ENCODE assay signal across 18 cellular contexts in the genomic region with DNA sequence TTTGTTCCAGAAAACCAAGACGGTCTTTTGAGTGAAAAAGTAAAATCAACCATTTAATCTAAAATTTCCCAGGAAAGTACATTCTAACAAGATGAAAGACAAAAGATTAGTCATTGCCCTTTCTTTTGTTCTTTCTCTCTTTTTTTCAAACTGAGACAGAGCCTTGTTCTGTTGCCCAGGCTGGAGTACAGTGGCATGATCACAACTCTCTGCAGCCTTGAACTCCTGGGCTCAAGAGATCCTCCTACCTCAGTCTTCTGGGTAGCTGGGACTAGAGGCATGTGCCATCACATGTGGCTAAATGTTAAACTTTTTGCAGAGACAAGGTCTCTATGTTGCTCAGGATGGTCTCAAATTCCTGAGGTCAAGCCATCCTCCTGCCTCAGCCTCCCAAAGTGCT.
"Had no signal": no experiment of that assay in that cellular context is flagged by ENCODE, and none has a peak within 500 bp of the region (broad histone marks: within the 10 kb centered on the region; RNA-seq: fewer than 3 reads in every experiment).

No MANE protein-coding gene starts in this region.

- H3K36me3 ChIP-seq: SJSA1 had no signal

- H3K4me3 Mint-ChIP-seq: activated CD4-positive, alpha-beta T cell treated with anti-CD3 and anti-CD28 coated beads, Interleukin-2, amount 10 ng/mL, durations not matched to agents 7 days and 5 days; activated CD8-positive, alpha-beta memory T cell treated with anti-CD3 and anti-CD28 coated beads, Interleukin-2, amount 10 ng/mL, durations not matched to agents 7 days and 5 days had no signal

- H3K4me3 ChIP-seq: hepatocyte, left ventricle myocardium inferior, sigmoid colon, SJSA1, thoracic aorta had no signal

- ATAC-seq: activated CD8-positive, alpha-beta memory T cell treated with anti-CD3 and anti-CD28 coated beads, Interleukin-2, amount 10 ng/mL, durations not matched to agents 7 days and 5 days had no signal

- DNase-seq: activated CD4-positive, alpha-beta T cell treated with anti-CD3 and anti-CD28 coated beads, Interleukin-2, amount 10 ng/mL, durations not matched to agents 7 days and 5 days; activated CD8-positive, alpha-beta memory T cell treated with anti-CD3 and anti-CD28 coated beads, Interleukin-2, amount 10 ng/mL, durations not matched to agents 7 days and 5 days; central memory CD4-positive, alpha-beta T cell; effector memory CD4-positive, alpha-beta T cell; kidney; left ventricle myocardium inferior; mesendoderm; sigmoid colon; stimulated activated CD4-positive, alpha-beta T cell treated with anti-CD3 and anti-CD28 coated beads, Interleukin-12 subunit alpha, Interleukin-12 subunit beta, amount 100 ng/mL, for 4 hours; stimulated activated naive CD4-positive, alpha-beta T cell; SW 1271; T1000 had no signal

- H3K27me3 ChIP-seq: hepatocyte, sigmoid colon, SJSA1 had no signal

- H3K27me3 Mint-ChIP-seq: activated CD4-positive, alpha-beta T cell treated with anti-CD3 and anti-CD28 coated beads, Interleukin-2, amount 10 ng/mL, durations not matched to agents 7 days and 5 days; activated CD8-positive, alpha-beta memory T cell treated with anti-CD3 and anti-CD28 coated beads, Interleukin-2, amount 10 ng/mL, durations not matched to agents 7 days and 5 days had no signal

- H3K27ac ChIP-seq: epithelial cell of prostate, hepatocyte, left ventricle myocardium inferior, sigmoid colon, SJSA1, thoracic aorta, VCaP had no signal

- H3K27ac Mint-ChIP-seq: activated CD4-positive, alpha-beta T cell treated with anti-CD3 and anti-CD28 coated beads, Interleukin-2, amount 10 ng/mL, durations not matched to agents 7 days and 5 days; activated CD8-positive, alpha-beta memory T cell treated with anti-CD3 and anti-CD28 coated beads, Interleukin-2, amount 10 ng/mL, durations not matched to agents 7 days and 5 days; activated T-helper 2 cell treated with anti-CD3 and anti-CD28 coated beads, Interferon-gamma antibody, Interleukin-2, Interleukin-4, amounts not matched to agents 10 μg/mL and 5 μg/mL and 100 μg/mL, durations not matched to agents 14 hours and 24 hours and 36 hours had no signal

- H3K9me3 ChIP-seq: left ventricle myocardium inferior, sigmoid colon, SJSA1, thoracic aorta had no signal
